17 cellular contexts compared by ENCODE assay signal in genomic region chr2:188725981-188726380, GRCh38.
DNase-seq lines count a peak whose midpoint lies in the region; ATAC-seq, FAIRE-seq and TF ChIP-seq lines count a peak whose summit lies in the region.
"Had no signal": no experiment of that assay in that cellular context is flagged by ENCODE, and none has a peak within 500 bp of the region (broad histone marks: within the 10 kb centered on the region; RNA-seq: fewer than 3 reads in every experiment).

No MANE protein-coding gene starts in this region.

- no peak for TF ChIP-seq CTCF in A549 (IDR thresholded peaks at IDR 0.05)
- TF ChIP-seq CTCF in cardiac fibroblast (IDR thresholded peaks at IDR 0.05; ENCODE audit: low read depth, low read length), result no peak

- ATAC-seq in A549, result no peak
- ATAC-seq in HG02938 (IDR thresholded peaks at IDR 0.05; ENCODE audit: unreplicated experiment), result no peak

- no peaks in the 10 kb centered on the region for H3K9me3 ChIP-seq in A549
- H3K9me3 ChIP-seq: esophagus squamous epithelium had no signal

- 41% methylated on average over 2 of the region's 2 CpGs for WGBS in A549 (ENCODE audit: missing lambda C conversion rate)

- no peaks in the 10 kb centered on the region for H3K4me1 ChIP-seq in A549
- H3K4me1 ChIP-seq: parathyroid adenoma had no signal

- FAIRE-seq in A549 (lab: Jason Lieb, UNC), result no peak

- no peak for TF ChIP-seq RAD21 in A549 (conservative IDR thresholded peaks at IDR 0.05 in 1 of 2, IDR thresholded peaks at IDR 0.05 in 1 of 2)

- DNase-seq in A549 (ENCODE audit: low read depth in 1 of 2, low spot score in 1 of 2) (no peak), LHCN-M2 (ENCODE audit: low read depth) (peak; percentile 75), cardiac fibroblast (ENCODE audit: low read depth in 2 of 2) (peak; percentile 74 to 82), iris pigment epithelial cell (ENCODE audit: low read depth) (peak; percentile 77), hepatic stellate cell (ENCODE audit: low spot score) (no peak), NOMO-1 treated with dmso at 0.1 percent for 144 hours (lab: John Stamatoyannopoulos, UW; ENCODE audit: unreplicated experiment) (no peak)
- no peak for DNase-seq in stimulated activated CD4-positive, alpha-beta T cell treated with anti-CD3 and anti-CD28 coated beads, Interleukin-4, amount 100 ng/mL, for 4 hours
- DNase-seq: amniotic stem cell, cortex of kidney, esophagus squamous epithelium, GF-D8, Karpas-422, NCI-H187 treated with DMSO at 0.1 percent for 48 hours, NCI-H524 treated with DMSO at 0.1 percent for 48 hours, SW 1271 had no signal

- H3K4me2 ChIP-seq in A549, result no peak overlapping the region

- H3K27ac ChIP-seq in A549, result no peak overlapping the region
- H3K27ac ChIP-seq: esophagus squamous epithelium, parathyroid adenoma had no signal

- TF ChIP-seq EP300 in A549 (IDR thresholded peaks at IDR 0.05), result no peak

- no peak overlapping the region for H3K4me3 ChIP-seq in A549
- H3K4me3 ChIP-seq in cardiac fibroblast (replicated peaks in 1 of 2; ENCODE audit: low read depth in 2 of 2, low read length in 2 of 2), result no peak overlapping the region
- H3K4me3 ChIP-seq: esophagus squamous epithelium had no signal

- no peak for TF ChIP-seq POLR2A in A549 (IDR thresholded peaks at IDR 0.05; ENCODE audit: low read length)

- POLR2A ChIA-PET in A549 (lab: Yijun Ruan, JAX), result no interaction called here

- CTCF ChIA-PET in A549 (lab: Yijun Ruan, JAX), result no interaction called here

TF ChIP-seq in A549, 52 proteins besides CTCF, POLR2A, EP300 and RAD21:
- TF ChIP-seq FOXS1 (CRISPR knock-in tag; IDR thresholded peaks at IDR 0.05) (no peak), FOSL2 (IDR thresholded peaks at IDR 0.05) (no peak), FOSL2 (CRISPR knock-in tag; IDR thresholded peaks at IDR 0.05) (peak; percentile 56)

Comparison
In these comparisons a context has a peak if more than half of its experiments do, and no peak if none do; other contexts are left out.
1. DNase-seq: peak in LHCN-M2 (single experiment), cardiac fibroblast (2 of 2) and iris pigment epithelial cell (single experiment); none in A549 (0 of 2), hepatic stellate cell (single experiment), NOMO-1 treated with dmso at 0.1 percent for 144 hours (single experiment) and stimulated activated CD4-positive, alpha-beta T cell treated with anti-CD3 and anti-CD28 coated beads, Interleukin-4, amount 100 ng/mL, for 4 hours (0 of 2).